16 cellular contexts compared by ENCODE assay signal in genomic region chr18:74856967-74857366, GRCh38.
DNase-seq lines count a peak whose midpoint lies in the region; FAIRE-seq and TF ChIP-seq lines count a peak whose summit lies in the region.
"Had no signal": no experiment of that assay in that cellular context is flagged by ENCODE, and none has a peak within 500 bp of the region (broad histone marks: within the 10 kb centered on the region; RNA-seq: fewer than 3 reads in every experiment).

No MANE protein-coding gene starts in this region.

- no peak overlapping the region for H3K4me3 ChIP-seq in MG63
- H3K4me3 ChIP-seq: A549, GM23338 had no signal

- FAIRE-seq in D721Med (lab: Jason Lieb, UNC) (peak; percentile 100), islet of Langerhans (lab: Jason Lieb, UNC) (peak; percentile 33)
- FAIRE-seq: A549, RCC 7860 had no signal

- H3K36me3 ChIP-seq in MG63: no peaks in the 10 kb centered on the region

- no peaks in the 10 kb centered on the region for H3K27me3 ChIP-seq in MG63

- TF ChIP-seq CTCF in D721Med (IDR thresholded peaks at IDR 0.05; ENCODE audit: insufficient read depth, missing control alignments): no peak

- no peaks in the 10 kb centered on the region for H3K9me3 ChIP-seq in MG63
- H3K9me3 ChIP-seq: A549 had no signal

- no peak for DNase-seq in D721Med (ENCODE audit: insufficient read length, low spot score)
- DNase-seq in NCI-H1694 (lab: John Stamatoyannopoulos, UW): peak; percentile 1
- DNase-seq in NCI-H82 treated with DMSO at 0.1 percent for 48 hours (lab: John Stamatoyannopoulos, UW; ENCODE audit: unreplicated experiment): peak; percentile 98
- DNase-seq in effector CD8-positive, alpha-beta T cell (lab: John Stamatoyannopoulos, UW): no peak
- no peak for DNase-seq in NCI-H446 treated with DMSO at 0.1 percent for 48 hours (lab: John Stamatoyannopoulos, UW)
- DNase-seq in MG63: no peak
- DNase-seq: DND-41, GF-D8, IMR-90, Kasumi-1, NCI-H748 treated with DMSO at 0.1 percent for 48 hours, SHP77 had no signal

Comparison
In these comparisons a context has a peak if more than half of its experiments do, and no peak if none do; other contexts are left out.
1. DNase-seq: peak in NCI-H1694 (single experiment) and NCI-H82 treated with DMSO at 0.1 percent for 48 hours (single experiment); none in D721Med (single experiment), effector CD8-positive, alpha-beta T cell (single experiment), NCI-H446 treated with DMSO at 0.1 percent for 48 hours (single experiment) and MG63 (single experiment).